In the genomic region with DNA sequence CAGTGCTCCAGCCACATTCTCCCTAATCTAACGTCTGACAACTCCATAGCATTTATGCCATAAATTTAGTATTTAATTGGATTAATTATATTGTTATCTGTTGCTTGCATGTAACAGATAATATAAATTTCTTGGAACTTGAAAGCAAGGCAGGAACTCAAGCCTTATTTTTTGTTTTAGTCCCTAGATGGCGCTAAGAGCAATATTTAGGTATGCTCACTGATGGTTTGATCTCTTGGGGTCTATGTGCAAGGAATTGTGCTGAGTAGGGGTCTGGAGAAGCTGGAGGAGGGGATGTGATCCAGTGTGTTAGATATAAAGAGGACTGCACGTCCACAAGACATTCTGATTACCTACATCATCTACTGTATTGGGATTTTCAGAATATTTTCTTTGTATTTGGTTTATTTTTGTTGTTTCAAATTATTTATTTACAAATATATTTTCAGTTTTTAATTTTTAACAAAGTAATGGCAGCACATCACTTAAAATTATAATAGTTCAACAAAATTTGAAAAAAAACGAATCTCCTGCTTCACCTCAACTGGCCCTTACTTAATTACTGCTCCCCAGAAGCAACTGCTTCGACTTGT, we compare ENCODE assay signal across 10 cellular contexts. TPM values are rescaled to one million over a fixed set of nuclear protein-coding genes. Genes with fewer than 3 reads are reported as not detected.
DNase-seq lines count a peak whose midpoint lies in the region; ATAC-seq and TF ChIP-seq lines count a peak whose summit lies in the region.
"Had no signal": no experiment of that assay in that cellular context is flagged by ENCODE, and none has a peak within 500 bp of the region (broad histone marks: within the 10 kb centered on the region; RNA-seq: fewer than 3 reads in every experiment).

No MANE protein-coding gene starts in this region.

- TF ChIP-seq CTCF in CD14-positive monocyte (IDR thresholded peaks at IDR 0.05) (peak; percentile 70), HEK293 (tag by site-specific recombination; IDR thresholded peaks at IDR 0.05) (no peak), ascending aorta (IDR thresholded peaks at IDR 0.05) (peak in 1 of 3 experiments; percentile 21), prostate gland (IDR thresholded peaks at IDR 0.05) (no peak)

- H3K4me1 ChIP-seq in HEK293 (ENCODE audit: control insufficient read depth, insufficient read depth, low read length) (no peaks in the 10 kb centered on the region), ascending aorta (no peaks in the 10 kb centered on the region), prostate gland (replicated peaks) (no peaks in the 10 kb centered on the region)

- peaks cover 0 to 3% (median 3%) of the 10 kb centered on the region in 3 donors for H3K27me3 Mint-ChIP-seq in CD14-positive monocyte (ENCODE audit: low read depth in 3 of 3)

- no peak for ATAC-seq in stimulated activated naive CD8-positive, alpha-beta T cell treated with anti-CD3 and anti-CD28 coated beads, Interleukin-15, Interleukin-2, amounts not matched to agents 100 U/mL and 50 U/mL, for 24 hours

- peaks cover 0 to 6% (median 0%) of the 10 kb centered on the region in 7 donors for H3K9me3 Mint-ChIP-seq in CD14-positive monocyte
- H3K9me3 Mint-ChIP-seq: T-helper 1 cell treated with Interleukin-12 subunit alpha and Interleukin-12 subunit beta and Interleukin-4 antibody, amounts not matched to agents 30 μg/mL and 1 μg/mL, for 36 hours had no signal

- POLR2A ChIA-PET in HEK293 (lab: Yijun Ruan, JAX), result no interaction called here

- DNase-seq in CD14-positive monocyte (ENCODE audit: low spot score) (no peak), OCI-M1 (lab: John Stamatoyannopoulos, UW) (peak; percentile 61), iPS-NIHi11 (ENCODE audit: low spot score) (peak; percentile 52), ascending aorta (ENCODE audit: low spot score in 2 of 2) (no peak), prostate gland (ENCODE audit: low spot score) (no peak)
- DNase-seq in activated CD4-positive, alpha-beta T cell treated with anti-CD3 and anti-CD28 coated beads, Interleukin-2, amount 50 U/mL, for 4 hours, result no peak
- no peak for DNase-seq in stimulated activated naive CD8-positive, alpha-beta T cell treated with anti-CD3 and anti-CD28 coated beads, Interleukin-15, Interleukin-2, amounts not matched to agents 100 U/mL and 50 U/mL, for 24 hours
- DNase-seq: effector memory CD4-positive, alpha-beta T cell had no signal

- no peak overlapping the region for H3K27ac ChIP-seq in HEK293 (ENCODE audit: extremely low read depth, low read depth, low read length)
- no peak overlapping the region for H3K27ac ChIP-seq in ascending aorta
- H3K27ac ChIP-seq in prostate gland, result no peak overlapping the region

- H3K9me3 ChIP-seq in HEK293 (ENCODE audit: control insufficient read depth, insufficient read depth, low read depth, low read length) (no peaks in the 10 kb centered on the region), ascending aorta (no peaks in the 10 kb centered on the region), prostate gland (no peaks in the 10 kb centered on the region)

- no peak overlapping the region for H3K4me3 ChIP-seq in HEK293 (ENCODE audit: low read depth, low read length)
- H3K4me3 ChIP-seq in ascending aorta, result no peak overlapping the region
- no peak overlapping the region for H3K4me3 ChIP-seq in prostate gland

- CTCF ChIA-PET in HEK293 (lab: Yijun Ruan, JAX), result interaction anchor here (0.5 to 2.4 kb wide), 15 partner anchors 10 to 1453 kb away, joined by 3 to 18 read pairs (median 4); a partner anchor contains a TSS

- H3K36me3 Mint-ChIP-seq in CD14-positive monocyte, result no peaks in the 10 kb centered on the region

- intact Hi-C loops in CD14-positive monocyte (cut with micrococcal nuclease) (no loop called here), ascending aorta (cut with DNase I) (no loop called here), prostate gland (cut with DNase I) (no loop called here)

- H3K36me3 ChIP-seq in HEK293 (ENCODE audit: control insufficient read depth in 2 of 2, insufficient read depth in 1 of 2, low read length in 2 of 2), result no peaks in the 10 kb centered on the region
- no peaks in the 10 kb centered on the region for H3K36me3 ChIP-seq in ascending aorta
- no peaks in the 10 kb centered on the region for H3K36me3 ChIP-seq in prostate gland

- WGBS in prostate gland, result 73% methylated on average over 5 of the region's 5 CpGs

- H3K4me3 Mint-ChIP-seq in CD14-positive monocyte, result no peak overlapping the region
- H3K4me3 Mint-ChIP-seq: T-helper 1 cell treated with Interleukin-12 subunit alpha and Interleukin-12 subunit beta and Interleukin-4 antibody, amounts not matched to agents 30 μg/mL and 1 μg/mL, for 36 hours had no signal

- no peak for TF ChIP-seq POLR2A in prostate gland (IDR thresholded peaks at IDR 0.05)

- H3K4me1 Mint-ChIP-seq in CD14-positive monocyte, result no peaks in the 10 kb centered on the region

- H3K27me3 ChIP-seq in ascending aorta, result no peaks in the 10 kb centered on the region
- no peaks in the 10 kb centered on the region for H3K27me3 ChIP-seq in prostate gland (replicated peaks; ENCODE audit: insufficient read depth)

- H3K27ac Mint-ChIP-seq in CD14-positive monocyte, result no peak overlapping the region
- H3K27ac Mint-ChIP-seq: T-helper 1 cell treated with Interleukin-12 subunit alpha and Interleukin-12 subunit beta and Interleukin-4 antibody, amounts not matched to agents 30 μg/mL and 1 μg/mL, for 36 hours had no signal

TF ChIP-seq in HEK293, 187 proteins besides CTCF, POLR2A, EP300 and RAD21:
- TF ChIP-seq GFI1B (tag by site-specific recombination; IDR thresholded peaks at IDR 0.05) (no peak), ZNF654 (tag by site-specific recombination; IDR thresholded peaks at IDR 0.05; ENCODE audit: low read depth) (peak; percentile 25; the same call in 1 of the 2 replicates), ZNF843 (tag by site-specific recombination; IDR thresholded peaks at IDR 0.05) (no peak)
- TF ChIP-seq, protein P1, sequence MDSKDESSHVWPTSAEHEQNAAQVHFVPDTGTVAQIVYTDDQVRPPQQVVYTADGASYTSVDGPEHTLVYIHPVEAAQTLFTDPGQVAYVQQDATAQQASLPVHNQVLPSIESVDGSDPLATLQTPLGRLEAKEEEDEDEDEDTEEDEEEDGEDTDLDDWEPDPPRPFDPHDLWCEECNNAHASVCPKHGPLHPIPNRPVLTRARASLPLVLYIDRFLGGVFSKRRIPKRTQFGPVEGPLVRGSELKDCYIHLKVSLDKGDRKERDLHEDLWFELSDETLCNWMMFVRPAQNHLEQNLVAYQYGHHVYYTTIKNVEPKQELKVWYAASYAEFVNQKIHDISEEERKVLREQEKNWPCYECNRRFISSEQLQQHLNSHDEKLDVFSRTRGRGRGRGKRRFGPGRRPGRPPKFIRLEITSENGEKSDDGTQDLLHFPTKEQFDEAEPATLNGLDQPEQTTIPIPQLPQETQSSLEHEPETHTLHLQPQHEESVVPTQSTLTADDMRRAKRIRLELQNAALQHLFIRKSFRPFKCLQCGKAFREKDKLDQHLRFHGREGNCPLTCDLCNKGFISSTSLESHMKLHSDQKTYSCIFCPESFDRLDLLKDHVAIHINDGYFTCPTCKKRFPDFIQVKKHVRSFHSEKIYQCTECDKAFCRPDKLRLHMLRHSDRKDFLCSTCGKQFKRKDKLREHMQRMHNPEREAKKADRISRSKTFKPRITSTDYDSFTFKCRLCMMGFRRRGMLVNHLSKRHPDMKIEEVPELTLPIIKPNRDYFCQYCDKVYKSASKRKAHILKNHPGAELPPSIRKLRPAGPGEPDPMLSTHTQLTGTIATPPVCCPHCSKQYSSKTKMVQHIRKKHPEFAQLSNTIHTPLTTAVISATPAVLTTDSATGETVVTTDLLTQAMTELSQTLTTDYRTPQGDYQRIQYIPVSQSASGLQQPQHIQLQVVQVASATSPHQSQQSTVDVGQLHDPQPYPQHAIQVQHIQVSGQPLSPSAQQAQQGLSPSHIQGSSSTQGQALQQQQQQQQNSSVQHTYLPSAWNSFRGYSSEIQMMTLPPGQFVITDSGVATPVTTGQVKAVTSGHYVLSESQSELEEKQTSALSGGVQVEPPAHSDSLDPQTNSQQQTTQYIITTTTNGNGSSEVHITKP (tag by site-specific recombination; IDR thresholded peaks at IDR 0.05), result no peak

RNA-seq across cellular contexts. Expression of a gene that starts 32.8 kb away (rescaled TPM):
- under 1 TPM in 1 of 2 donors, not detected in 1; 0.36 TPM for polyA plus RNA-seq in CD14-positive monocyte
- total RNA-seq in ascending aorta (not detected), prostate gland (10 to 100 TPM in 1 of 2 donors, 1 to 10 TPM in 1; 4.2 to 11.7 TPM)

RNA-seq across cellular contexts. Expression of a gene that starts 32.9 kb away (rescaled TPM):
- polyA plus RNA-seq in CD14-positive monocyte, result 10 to 100 TPM in 1 of 2 donors, 1 to 10 TPM in 1; 9.9 to 13.2 TPM
- total RNA-seq in ascending aorta, result 54.5 TPM
- total RNA-seq in prostate gland, result 10 to 100 TPM; 16.3 to 35.2 TPM

Comparison
In these comparisons a context has a peak if more than half of its experiments do, and no peak if none do; other contexts are left out.
1. DNase-seq: peak in OCI-M1 (single experiment) and iPS-NIHi11 (single experiment); none in CD14-positive monocyte (single experiment), activated CD4-positive, alpha-beta T cell treated with anti-CD3 and anti-CD28 coated beads, Interleukin-2, amount 50 U/mL, for 4 hours (0 of 2), ascending aorta (0 of 2), stimulated activated naive CD8-positive, alpha-beta T cell treated with anti-CD3 and anti-CD28 coated beads, Interleukin-15, Interleukin-2, amounts not matched to agents 100 U/mL and 50 U/mL, for 24 hours (single experiment) and prostate gland (single experiment).